ENCODE assay signal across 1 cellular context in the genomic region with DNA sequence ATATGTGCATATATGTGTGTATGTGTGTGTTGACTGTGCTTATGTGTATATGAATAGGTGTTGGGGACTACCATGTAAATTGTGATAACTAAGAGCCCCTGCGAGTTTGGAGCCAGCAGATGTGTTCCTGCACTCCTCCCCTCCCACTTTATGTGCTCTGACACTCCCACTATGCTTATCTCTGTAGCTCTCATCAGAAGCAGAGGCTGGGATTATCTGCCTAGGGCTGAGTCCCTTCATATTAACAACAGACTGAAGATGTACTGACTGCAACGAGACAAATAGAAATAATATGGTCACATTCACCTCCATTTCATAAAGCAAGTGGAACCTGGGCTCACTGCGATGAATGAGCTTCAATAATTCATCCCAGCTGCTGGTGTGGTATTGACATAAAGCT.
TF ChIP-seq lines count a peak whose summit lies in the region.

No MANE protein-coding gene starts in this region.

TF ChIP-seq in GM23338, 12 proteins besides CTCF, POLR2A, EP300 and RAD21 (continued from another document):
- TF ChIP-seq, protein P1, sequence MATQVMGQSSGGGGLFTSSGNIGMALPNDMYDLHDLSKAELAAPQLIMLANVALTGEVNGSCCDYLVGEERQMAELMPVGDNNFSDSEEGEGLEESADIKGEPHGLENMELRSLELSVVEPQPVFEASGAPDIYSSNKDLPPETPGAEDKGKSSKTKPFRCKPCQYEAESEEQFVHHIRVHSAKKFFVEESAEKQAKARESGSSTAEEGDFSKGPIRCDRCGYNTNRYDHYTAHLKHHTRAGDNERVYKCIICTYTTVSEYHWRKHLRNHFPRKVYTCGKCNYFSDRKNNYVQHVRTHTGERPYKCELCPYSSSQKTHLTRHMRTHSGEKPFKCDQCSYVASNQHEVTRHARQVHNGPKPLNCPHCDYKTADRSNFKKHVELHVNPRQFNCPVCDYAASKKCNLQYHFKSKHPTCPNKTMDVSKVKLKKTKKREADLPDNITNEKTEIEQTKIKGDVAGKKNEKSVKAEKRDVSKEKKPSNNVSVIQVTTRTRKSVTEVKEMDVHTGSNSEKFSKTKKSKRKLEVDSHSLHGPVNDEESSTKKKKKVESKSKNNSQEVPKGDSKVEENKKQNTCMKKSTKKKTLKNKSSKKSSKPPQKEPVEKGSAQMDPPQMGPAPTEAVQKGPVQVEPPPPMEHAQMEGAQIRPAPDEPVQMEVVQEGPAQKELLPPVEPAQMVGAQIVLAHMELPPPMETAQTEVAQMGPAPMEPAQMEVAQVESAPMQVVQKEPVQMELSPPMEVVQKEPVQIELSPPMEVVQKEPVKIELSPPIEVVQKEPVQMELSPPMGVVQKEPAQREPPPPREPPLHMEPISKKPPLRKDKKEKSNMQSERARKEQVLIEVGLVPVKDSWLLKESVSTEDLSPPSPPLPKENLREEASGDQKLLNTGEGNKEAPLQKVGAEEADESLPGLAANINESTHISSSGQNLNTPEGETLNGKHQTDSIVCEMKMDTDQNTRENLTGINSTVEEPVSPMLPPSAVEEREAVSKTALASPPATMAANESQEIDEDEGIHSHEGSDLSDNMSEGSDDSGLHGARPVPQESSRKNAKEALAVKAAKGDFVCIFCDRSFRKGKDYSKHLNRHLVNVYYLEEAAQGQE (IDR thresholded peaks at IDR 0.05; ENCODE audit: unreplicated experiment), result no peak
- no peak for TF ChIP-seq ZNF114 (CRISPR knock-in tag; IDR thresholded peaks at IDR 0.05)
- no peak for TF ChIP-seq NANOG (IDR thresholded peaks at IDR 0.05; ENCODE audit: borderline replicate concordance)
- no peak for TF ChIP-seq EZH2 (IDR thresholded peaks at IDR 0.05; ENCODE audit: low read depth, unreplicated experiment)
- TF ChIP-seq CREB1 (CRISPR knock-in tag; IDR thresholded peaks at IDR 0.05; ENCODE audit: low read depth), result no peak
